In genomic region chr11:129324533-129325175, GRCh38 we compare ENCODE assay signal across 11 cellular contexts. TPM values are rescaled to one million over a fixed set of nuclear protein-coding genes. Genes with fewer than 3 reads are reported as not detected.
DNase-seq lines count a peak whose midpoint lies in the region; ATAC-seq, FAIRE-seq and TF ChIP-seq lines count a peak whose summit lies in the region.
"Had no signal": no experiment of that assay in that cellular context is flagged by ENCODE, and none has a peak within 500 bp of the region (broad histone marks: within the 10 kb centered on the region; RNA-seq: fewer than 3 reads in every experiment).

No MANE protein-coding gene starts in this region.

- DNase-seq in COLO668 (lab: John Stamatoyannopoulos, UW; ENCODE audit: unreplicated experiment), result peak; percentile 68
- DNase-seq in NCI-H2029 treated with DMSO at 0.1 percent for 48 hours (lab: John Stamatoyannopoulos, UW), result peak; percentile 43
- peak; percentile 18 to 50 for DNase-seq in foreskin fibroblast
- DNase-seq in progenitor cell of endocrine pancreas (ENCODE audit: low spot score, unreplicated experiment), result no peak
- DNase-seq in GM12891 (ENCODE audit: insufficient read length, low spot score), result no peak
- DNase-seq in HEK293T (ENCODE audit: extremely low spot score), result no peak
- no peak for DNase-seq in globus pallidus (ENCODE audit: low spot score)
- DNase-seq: cortex of kidney had no signal

- peak overlapping the region; percentile 7 to 25 for H3K4me3 ChIP-seq in foreskin fibroblast (ENCODE audit: low read depth in 1 of 2, low read length in 2 of 2)

- TF ChIP-seq POLR2A in GM12891 (IDR thresholded peaks at IDR 0.05; ENCODE audit: low read depth, low read length), result no peak

- no peaks in the 10 kb centered on the region for H3K9me3 Mint-ChIP-seq in progenitor cell of endocrine pancreas (ENCODE audit: low read depth)
- H3K9me3 Mint-ChIP-seq: activated T-helper 1 cell treated with anti-CD3 and anti-CD28 coated beads, Interleukin-12 subunit alpha, Interleukin-12 subunit beta, Interleukin-2, Interleukin-4 antibody, amounts not matched to agents 30 ng/mL and 10 ng/mL and 1 ng/mL, durations not matched to agents 14 hours and 24 hours and 36 hours had no signal

- peaks cover 41% of the 10 kb centered on the region for H3K4me1 Mint-ChIP-seq in progenitor cell of endocrine pancreas (ENCODE audit: low read depth)

- no peak overlapping the region for H3K4me3 Mint-ChIP-seq in progenitor cell of endocrine pancreas (ENCODE audit: low read depth)
- H3K4me3 Mint-ChIP-seq: activated T-helper 1 cell treated with anti-CD3 and anti-CD28 coated beads, Interleukin-12 subunit alpha, Interleukin-12 subunit beta, Interleukin-2, Interleukin-4 antibody, amounts not matched to agents 30 ng/mL and 10 ng/mL and 1 ng/mL, durations not matched to agents 14 hours and 24 hours and 36 hours had no signal

- TF ChIP-seq CTCF in foreskin fibroblast (IDR thresholded peaks at IDR 0.05; ENCODE audit: low read depth, low read length) (no peak), progenitor cell of endocrine pancreas (IDR thresholded peaks at IDR 0.05; ENCODE audit: unreplicated experiment) (no peak)

- POLR2A ChIA-PET in HEK293T (lab: Yijun Ruan, JAX), result no interaction called here

- no peaks in the 10 kb centered on the region for H3K36me3 Mint-ChIP-seq in progenitor cell of endocrine pancreas (ENCODE audit: insufficient read depth)

- H3K27ac Mint-ChIP-seq in progenitor cell of endocrine pancreas, result peak overlapping the region; percentile 45
- H3K27ac Mint-ChIP-seq: activated T-helper 1 cell treated with anti-CD3 and anti-CD28 coated beads, Interleukin-12 subunit alpha, Interleukin-12 subunit beta, Interleukin-2, Interleukin-4 antibody, amounts not matched to agents 30 ng/mL and 10 ng/mL and 1 ng/mL, durations not matched to agents 14 hours and 24 hours and 36 hours had no signal

- CTCF ChIA-PET in HEK293T (lab: Yijun Ruan, JAX), result no interaction called here

- FAIRE-seq in GM12891 (lab: Jason Lieb, UNC), result no peak

- ATAC-seq in HG03135 (IDR thresholded peaks at IDR 0.05; ENCODE audit: unreplicated experiment), result no peak
- ATAC-seq: HCT116 had no signal

- H3K27me3 Mint-ChIP-seq in progenitor cell of endocrine pancreas, result peaks cover 5% of the 10 kb centered on the region

TF ChIP-seq in GM12891, 5 proteins besides CTCF, POLR2A, EP300 and RAD21:
- no peak for TF ChIP-seq TAF1 (IDR thresholded peaks at IDR 0.05; ENCODE audit: low read depth, low read length)
- TF ChIP-seq PAX5 (IDR thresholded peaks at IDR 0.05; ENCODE audit: insufficient read depth, low read length, severe bottlenecking), result no peak
- no peak for TF ChIP-seq POLR2AphosphoS5 (IDR thresholded peaks at IDR 0.05; ENCODE audit: low read depth, low read length)

TF ChIP-seq in HEK293T, 16 proteins besides CTCF, POLR2A, EP300 and RAD21:
- TF ChIP-seq ELF4 (IDR thresholded peaks at IDR 0.05), result no peak
- no peak for TF ChIP-seq CTBP1 (IDR thresholded peaks at IDR 0.05; ENCODE audit: borderline replicate concordance)
- no peak for TF ChIP-seq HDGF (IDR thresholded peaks at IDR 0.05; ENCODE audit: borderline replicate concordance)
- no peak for TF ChIP-seq FOXM1 (IDR thresholded peaks at IDR 0.05; ENCODE audit: borderline replicate concordance)
- TF ChIP-seq BHLHE40 (IDR thresholded peaks at IDR 0.05; ENCODE audit: borderline replicate concordance), result no peak
- TF ChIP-seq TARDBP (IDR thresholded peaks at IDR 0.05), result no peak
- TF ChIP-seq L3MBTL2 (conservative IDR thresholded peaks at IDR 0.05), result no peak
- TF ChIP-seq ARNT (IDR thresholded peaks at IDR 0.05), result no peak
- no peak for TF ChIP-seq SP1 (IDR thresholded peaks at IDR 0.05)
- TF ChIP-seq PKNOX1 (IDR thresholded peaks at IDR 0.05), result no peak
- no peak for TF ChIP-seq LEF1 (IDR thresholded peaks at IDR 0.05; ENCODE audit: borderline replicate concordance)
- TF ChIP-seq FOXA1 (IDR thresholded peaks at IDR 0.05), result no peak
- TF ChIP-seq ZNF384 (IDR thresholded peaks at IDR 0.05), result no peak
- no peak for TF ChIP-seq SUZ12 (IDR thresholded peaks at IDR 0.05)
TF ChIP-seq in HEK293T: peak in this region for 0.

RNA-seq across cellular contexts. Expression of gene BARX2, which starts 51.0 kb away (rescaled TPM):
- 2.4 and 3.7 TPM in 2 replicates for total RNA-seq in progenitor cell of endocrine pancreas
- polyA plus RNA-seq in GM12891 (2012; ENCODE audit: low read depth, missing spikeins), result not detected

Comparison
In these comparisons a context has a peak if more than half of its experiments do, and no peak if none do; other contexts are left out.
1. DNase-seq: peak in COLO668 (single experiment), NCI-H2029 treated with DMSO at 0.1 percent for 48 hours (single experiment) and foreskin fibroblast (2 of 2); none in progenitor cell of endocrine pancreas (single experiment), GM12891 (single experiment), HEK293T (single experiment) and globus pallidus (single experiment).